Comparison of ENCODE assay signal across 2 cellular contexts in the genomic region with DNA sequence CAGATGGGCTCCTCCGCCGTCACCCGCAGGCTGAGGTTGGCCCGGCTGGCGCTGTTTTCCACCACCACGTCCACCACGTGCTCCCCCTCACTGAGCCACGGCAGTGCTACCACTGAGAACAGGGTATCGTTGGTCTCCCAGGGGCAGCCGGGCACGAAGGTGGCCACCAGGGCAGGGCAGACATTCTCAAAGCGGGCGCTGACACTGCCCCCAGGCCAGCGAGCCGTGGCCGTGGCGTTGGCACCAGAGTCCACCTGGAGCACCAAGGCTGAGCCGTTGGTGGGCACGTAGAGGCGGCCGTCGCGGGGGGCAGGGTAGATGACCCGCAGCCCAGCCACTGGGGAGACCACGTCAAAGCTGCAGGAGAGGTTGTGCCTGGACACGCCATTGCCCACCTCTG. TPM values are rescaled to one million over a fixed set of nuclear protein-coding genes. Genes with fewer than 3 reads are reported as not detected.
"Had no signal": no experiment of that assay in that cellular context is flagged by ENCODE, and none has a peak within 500 bp of the region (broad histone marks: within the 10 kb centered on the region; RNA-seq: fewer than 3 reads in every experiment).

No MANE protein-coding gene starts in this region.

RNA-seq across cellular contexts. Expression of gene RAB26, which starts 34.2 kb away (rescaled TPM):
- total RNA-seq: mesenteric fat pad, mononuclear cell had no signal
